8 cellular contexts compared by ENCODE assay signal in the genomic region with DNA sequence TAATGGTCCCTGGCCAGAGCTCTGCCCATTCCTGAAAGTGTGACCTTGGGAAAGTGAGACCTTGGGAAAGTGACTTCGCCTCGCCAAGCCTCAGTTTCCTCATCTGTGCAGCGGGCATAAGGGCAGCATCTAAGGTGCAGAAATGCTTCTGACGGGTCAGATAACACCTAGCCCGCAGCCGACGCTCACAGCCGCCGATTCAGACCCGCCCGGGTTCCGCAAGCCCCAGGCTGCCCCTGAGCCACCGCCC. TPM values are rescaled to one million over a fixed set of nuclear protein-coding genes. Genes with fewer than 3 reads are reported as not detected.
DNase-seq lines count a peak whose midpoint lies in the region; ATAC-seq lines count a peak whose summit lies in the region.

No MANE protein-coding gene starts in this region.

- ATAC-seq in central memory CD8-positive, alpha-beta T cell (replicated peaks; ENCODE audit: extremely low read depth, poor library complexity, severe bottlenecking) = peak; percentile 4
- no peak for ATAC-seq in HG03097 (IDR thresholded peaks at IDR 0.05; ENCODE audit: low FRiP score, unreplicated experiment)

- H3K27ac ChIP-seq in muscle layer of colon (ENCODE audit: low read depth, low read length) = peak overlapping the region; percentile 91

- DNase-seq in NCI-H748 (lab: John Stamatoyannopoulos, UW; ENCODE audit: unreplicated experiment) (peak; percentile 70), NCI-H748 treated with DMSO at 0.1 percent for 48 hours (lab: John Stamatoyannopoulos, UW) (no peak), NCI-H1930 (lab: John Stamatoyannopoulos, UW) (no peak), midbrain (lab: John Stamatoyannopoulos, UW) (no peak)
- no peak for DNase-seq in central memory CD8-positive, alpha-beta T cell (ENCODE audit: low spot score in 2 of 2)

- peaks cover 2% of the 10 kb centered on the region for H3K36me3 Mint-ChIP-seq in IgD-negative memory B cell
- peaks cover 9% of the 10 kb centered on the region for H3K36me3 Mint-ChIP-seq in central memory CD8-positive, alpha-beta T cell (ENCODE audit: insufficient read depth)

- H3K9me3 ChIP-seq in muscle layer of colon (ENCODE audit: low read length) = no peaks in the 10 kb centered on the region

- H3K27me3 ChIP-seq in muscle layer of colon (ENCODE audit: control insufficient read depth in 1 of 2, insufficient read depth in 2 of 2, low read length in 2 of 2) = peaks cover 0 to 4% of the 10 kb centered on the region in 2 donors

- peak overlapping the region; percentile 88 to 89 for H3K4me3 ChIP-seq in muscle layer of colon (ENCODE audit: low read depth in 1 of 2, low read length in 2 of 2)

- peak overlapping the region; percentile 78 for H3K9ac ChIP-seq in muscle layer of colon (ENCODE audit: low read length)

- H3K4me1 Mint-ChIP-seq in IgD-negative memory B cell = peaks cover 43 to 68% (median 53%) of the 10 kb centered on the region in 3 donors
- H3K4me1 Mint-ChIP-seq in central memory CD8-positive, alpha-beta T cell = peaks cover 54% of the 10 kb centered on the region

- H3K4me1 ChIP-seq in muscle layer of colon (ENCODE audit: insufficient read depth, low read length) = peaks cover 41% of the 10 kb centered on the region

- H3K27ac Mint-ChIP-seq in IgD-negative memory B cell = peak overlapping the region in 2 of 3 donors; percentile 87 to 97
- peak overlapping the region; percentile 47 for H3K27ac Mint-ChIP-seq in central memory CD8-positive, alpha-beta T cell (ENCODE audit: low read depth)

- no peaks in the 10 kb centered on the region for H3K36me3 ChIP-seq in muscle layer of colon (ENCODE audit: insufficient read depth, low read length)

- no peaks in the 10 kb centered on the region for H3K9me3 Mint-ChIP-seq in IgD-negative memory B cell
- no peaks in the 10 kb centered on the region for H3K9me3 Mint-ChIP-seq in central memory CD8-positive, alpha-beta T cell

- peak overlapping the region; percentile 85 to 96 (median 93) for H3K4me3 Mint-ChIP-seq in IgD-negative memory B cell
- peak overlapping the region; percentile 86 for H3K4me3 Mint-ChIP-seq in central memory CD8-positive, alpha-beta T cell

- no peaks in the 10 kb centered on the region for H3K27me3 Mint-ChIP-seq in IgD-negative memory B cell
- peaks cover 11% of the 10 kb centered on the region for H3K27me3 Mint-ChIP-seq in central memory CD8-positive, alpha-beta T cell

RNA-seq across cellular contexts. Expression of gene FKBP1A, which starts 0.5 kb away (rescaled TPM):
- 36.1 TPM for polyA plus RNA-seq in IgD-negative memory B cell
